Comparison of ENCODE assay signal across 16 cellular contexts in genomic region chr3:62003833-62004232, GRCh38.
A peak's percentile ranks its signal among the peaks of the same experiment; 100 is the strongest.
DNase-seq lines count a peak whose midpoint lies in the region; ATAC-seq and TF ChIP-seq lines count a peak whose summit lies in the region.
"Had no signal": no experiment of that assay in that cellular context is flagged by ENCODE, and none has a peak within 500 bp of the region (broad histone marks: within the 10 kb centered on the region; RNA-seq: fewer than 3 reads in every experiment).

No MANE protein-coding gene starts in this region.

- no peak overlapping the region for H3K14ac ChIP-seq in IMR-90 (replicated peaks; ENCODE audit: low read depth, low read length)

- H3K4me3 ChIP-seq in IMR-90 (ENCODE audit: insufficient read depth, low read depth, low read length), result no peak overlapping the region
- H3K4me3 ChIP-seq in endodermal cell (ENCODE audit: low read length), result no peak overlapping the region
- no peak overlapping the region for H3K4me3 ChIP-seq in skeletal muscle cell (ENCODE audit: low read depth, low read length)
- H3K4me3 ChIP-seq in lower leg skin (ENCODE audit: low read depth, poor library complexity, severe bottlenecking), result no peak overlapping the region
- no peak overlapping the region for H3K4me3 ChIP-seq in prostate gland
- H3K4me3 ChIP-seq: A549, GM12878 had no signal

- H2BK20ac ChIP-seq in IMR-90 (ENCODE audit: low read depth, low read length), result no peak overlapping the region

- no peak overlapping the region for H2AFZ ChIP-seq in IMR-90 (replicated peaks; ENCODE audit: low read length, poor library complexity)

- peaks cover 7 to 8% of the 10 kb centered on the region in 2 experiments; a peak in 1 of 4 replicates for H3K79me1 ChIP-seq in IMR-90 (ENCODE audit: low read depth in 1 of 2, low read length in 2 of 2)

- no peak overlapping the region for H4K8ac ChIP-seq in IMR-90 (ENCODE audit: low read depth in 2 of 2, low read length in 2 of 2)

- H3K9ac ChIP-seq in IMR-90 (ENCODE audit: low read depth, low read length) (no peak overlapping the region), endodermal cell (ENCODE audit: extremely low read depth, low read length, poor library complexity, severe bottlenecking) (no peak overlapping the region)
- H3K9ac ChIP-seq: KMS-11 had no signal

- dilution Hi-C loops in IMR-90 (cut with HindIII; ENCODE audit: low sequenced_read_pairs, unreplicated experiment), result no loop called here

- no peak overlapping the region for H3K4me2 ChIP-seq in IMR-90 (ENCODE audit: low read depth, low read length)
- H3K4me2 ChIP-seq: A549, KMS-11 had no signal

- no peaks in the 10 kb centered on the region for H4K20me1 ChIP-seq in IMR-90 (ENCODE audit: insufficient read depth, low read length)

- DNase-seq in EH (ENCODE audit: low read depth) (peak; percentile 24), IMR-90 (peak; percentile 5), endodermal cell (no peak), skeletal muscle cell (ENCODE audit: low read depth) (peak; percentile 4), GM19238 (ENCODE audit: insufficient read length, low spot score) (no peak), lower leg skin (ENCODE audit: low spot score in 2 of 2) (no peak), prostate gland (ENCODE audit: low spot score) (no peak)
- DNase-seq: CD8-positive, alpha-beta T cell; COR-L47; GOT3; H9 had no signal

- intact Hi-C loops in IMR-90 (cut with micrococcal nuclease) (no loop called here), lower leg skin (cut with DNase I; ENCODE audit: low total_unique reads) (no loop called here), prostate gland (cut with DNase I) (no loop called here)

- H4K91ac ChIP-seq in IMR-90 (ENCODE audit: insufficient read depth, low read depth, low read length), result no peak overlapping the region

- H3K4ac ChIP-seq in IMR-90 (ENCODE audit: low read depth, low read length), result no peak overlapping the region

- no peak for TF ChIP-seq RAD21 in IMR-90 (IDR thresholded peaks at IDR 0.05; ENCODE audit: low read length)

- peaks cover 2% of the 10 kb centered on the region for H3K27me3 Mint-ChIP-seq in endodermal cell (ENCODE audit: insufficient read depth)

- no peak overlapping the region for H2BK5ac ChIP-seq in IMR-90 (ENCODE audit: low read depth, low read length, poor library complexity, severe bottlenecking)

- no peak overlapping the region for H2BK15ac ChIP-seq in IMR-90 (ENCODE audit: low read depth, low read length)

- no peak overlapping the region for H2AK5ac ChIP-seq in IMR-90 (ENCODE audit: low read depth, low read length)

- H3K9me1 ChIP-seq in IMR-90 (ENCODE audit: insufficient read depth, low read length), result no peaks in the 10 kb centered on the region; the same call in 1 of the 2 replicates

- H3K36me3 ChIP-seq in IMR-90 (ENCODE audit: control insufficient read depth, insufficient read depth, low read length) (peaks cover 2% of the 10 kb centered on the region; the same call in 1 of the 2 replicates), endodermal cell (ENCODE audit: control insufficient read depth, insufficient read depth, low read length) (peaks cover 17% of the 10 kb centered on the region), prostate gland (no peaks in the 10 kb centered on the region)

- no peak overlapping the region for H4K5ac ChIP-seq in IMR-90 (ENCODE audit: low read depth, low read length)

- H3K27me3 ChIP-seq in IMR-90 (ENCODE audit: control insufficient read depth, insufficient read depth, low read length), result no peaks in the 10 kb centered on the region
- no peaks in the 10 kb centered on the region for H3K27me3 ChIP-seq in endodermal cell (ENCODE audit: control insufficient read depth, insufficient read depth, low read length, poor library complexity, severe bottlenecking)
- H3K27me3 ChIP-seq in prostate gland (replicated peaks; ENCODE audit: insufficient read depth), result no peaks in the 10 kb centered on the region

- H3K18ac ChIP-seq in IMR-90 (ENCODE audit: low read depth, low read length), result no peak overlapping the region

- H2AK9ac ChIP-seq in IMR-90 (replicated peaks; ENCODE audit: low read depth, low read length, poor library complexity), result no peak overlapping the region

- H3K36me3 Mint-ChIP-seq in endodermal cell (ENCODE audit: low read depth), result peaks cover 26% of the 10 kb centered on the region
- H3K36me3 Mint-ChIP-seq: CD14-positive monocyte; CD8-positive, alpha-beta T cell had no signal

- in situ Hi-C loops in IMR-90 (cut with MboI; ENCODE audit: low sequenced_read_pairs), result no loop called here

- no TSS peak for BruUV-seq in IMR-90 (replicated peaks; lab: Mats Ljungman, UMichigan)

- H3K9me3 ChIP-seq in IMR-90 (ENCODE audit: control insufficient read depth, insufficient read depth, low read length), result no peaks in the 10 kb centered on the region
- no peaks in the 10 kb centered on the region for H3K9me3 ChIP-seq in endodermal cell (ENCODE audit: control insufficient read depth, low read length)
- no peaks in the 10 kb centered on the region for H3K9me3 ChIP-seq in prostate gland
- H3K9me3 ChIP-seq: A549 had no signal

- H3K56ac ChIP-seq in IMR-90 (ENCODE audit: extremely low read depth, insufficient read depth, low read length), result no peak overlapping the region

- POLR2A ChIA-PET in IMR-90 (lab: Charles Lee; ENCODE audit: unreplicated experiment), result no interaction called here

- no peak overlapping the region for H2BK120ac ChIP-seq in IMR-90 (ENCODE audit: low read depth, low read length)

- no peak overlapping the region for H3K4me3 Mint-ChIP-seq in endodermal cell
- H3K4me3 Mint-ChIP-seq: CD14-positive monocyte; CD8-positive, alpha-beta T cell; H9 had no signal

- no peak overlapping the region for H3K23ac ChIP-seq in IMR-90 (ENCODE audit: low read depth, low read length)

- H3K4me1 ChIP-seq in IMR-90 (ENCODE audit: control insufficient read depth, insufficient read depth, low read length) (peaks cover 6% of the 10 kb centered on the region), endodermal cell (ENCODE audit: control insufficient read depth, insufficient read depth, low read length) (no peaks in the 10 kb centered on the region), prostate gland (replicated peaks) (no peaks in the 10 kb centered on the region)
- H3K4me1 ChIP-seq: A549 had no signal

- WGBS in IMR-90 (ENCODE audit: extremely low coverage in 2 of 2, insufficient read length in 1 of 2), 2 experiments, result no CpG with 5 or more reads among the region's 1 CpG
- 100% methylated on average over 1 of the region's 1 CpG; no CpG with 5 or more reads in 1 of the 2 experiments for WGBS in endodermal cell (ENCODE audit: insufficient coverage in 1 of 2, insufficient read length in 1 of 2), 2 experiments
- 96 to 100% methylated on average over 1 of the region's 1 CpG for WGBS in lower leg skin, 2 donors
- 100% methylated on average over 1 of the region's 1 CpG for WGBS in prostate gland

- ATAC-seq in IMR-90 (ENCODE audit: low read depth) (no peak), HG02588 (IDR thresholded peaks at IDR 0.05; ENCODE audit: unreplicated experiment) (no peak)
- ATAC-seq: A549; CD8-positive, alpha-beta T cell; GM12878 had no signal

- CTCF ChIA-PET in IMR-90 (lab: Yijun Ruan, JAX), result no interaction called here

- H3K27ac Mint-ChIP-seq in endodermal cell, result no peak overlapping the region
- H3K27ac Mint-ChIP-seq: CD14-positive monocyte; CD8-positive, alpha-beta T cell; H9 had no signal

- TF ChIP-seq POLR2A in IMR-90 (IDR thresholded peaks at IDR 0.05; ENCODE audit: low read depth, low read length), result no peak
- no peak for TF ChIP-seq POLR2A in lower leg skin (IDR thresholded peaks at IDR 0.05)
- TF ChIP-seq POLR2A in prostate gland (IDR thresholded peaks at IDR 0.05), result no peak

- H3K27ac ChIP-seq in IMR-90 (ENCODE audit: insufficient read depth, low read length), result no peak overlapping the region
- no peak overlapping the region for H3K27ac ChIP-seq in endodermal cell (ENCODE audit: low read depth, low read length)
- H3K27ac ChIP-seq in prostate gland, result no peak overlapping the region
- H3K27ac ChIP-seq: A549, KMS-11 had no signal

- H3K4me1 Mint-ChIP-seq in endodermal cell, result peaks cover 6% of the 10 kb centered on the region
- H3K4me1 Mint-ChIP-seq: CD14-positive monocyte had no signal

- no peaks in the 10 kb centered on the region for H3K9me3 Mint-ChIP-seq in endodermal cell
- H3K9me3 Mint-ChIP-seq: CD8-positive, alpha-beta T cell; H9 had no signal

- TF ChIP-seq CTCF in IMR-90 (conservative IDR thresholded peaks at IDR 0.05; ENCODE audit: low read depth, low read length) (no peak), endodermal cell (conservative IDR thresholded peaks at IDR 0.05) (peak; percentile 26), lower leg skin (IDR thresholded peaks at IDR 0.05) (no peak), prostate gland (IDR thresholded peaks at IDR 0.05) (no peak)

TF ChIP-seq in IMR-90, 13 proteins besides CTCF, POLR2A, EP300 and RAD21 (continues in another document):
- TF ChIP-seq MXI1 (IDR thresholded peaks at IDR 0.05; ENCODE audit: borderline replicate concordance, low read depth, low read length), result no peak
- no peak for TF ChIP-seq CEBPB (IDR thresholded peaks at IDR 0.05; ENCODE audit: low read depth, low read length)
- no peak for TF ChIP-seq SMC3 (IDR thresholded peaks at IDR 0.05; ENCODE audit: low read depth, low read length)
- TF ChIP-seq CHD1 (IDR thresholded peaks at IDR 0.05; ENCODE audit: low read depth, low read length), result no peak
- TF ChIP-seq RCOR1 (IDR thresholded peaks at IDR 0.05; ENCODE audit: insufficient replicate concordance, low read length), result no peak
- no peak for TF ChIP-seq NFE2L2 (IDR thresholded peaks at IDR 0.05; ENCODE audit: low read depth, low read length)
- TF ChIP-seq, protein P1, sequence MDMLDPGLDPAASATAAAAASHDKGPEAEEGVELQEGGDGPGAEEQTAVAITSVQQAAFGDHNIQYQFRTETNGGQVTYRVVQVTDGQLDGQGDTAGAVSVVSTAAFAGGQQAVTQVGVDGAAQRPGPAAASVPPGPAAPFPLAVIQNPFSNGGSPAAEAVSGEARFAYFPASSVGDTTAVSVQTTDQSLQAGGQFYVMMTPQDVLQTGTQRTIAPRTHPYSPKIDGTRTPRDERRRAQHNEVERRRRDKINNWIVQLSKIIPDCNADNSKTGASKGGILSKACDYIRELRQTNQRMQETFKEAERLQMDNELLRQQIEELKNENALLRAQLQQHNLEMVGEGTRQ (IDR thresholded peaks at IDR 0.05; ENCODE audit: low read depth, low read length), result no peak
- no peak for TF ChIP-seq RFX5 (IDR thresholded peaks at IDR 0.05; ENCODE audit: low read depth, low read length)
- TF ChIP-seq, protein P2, sequence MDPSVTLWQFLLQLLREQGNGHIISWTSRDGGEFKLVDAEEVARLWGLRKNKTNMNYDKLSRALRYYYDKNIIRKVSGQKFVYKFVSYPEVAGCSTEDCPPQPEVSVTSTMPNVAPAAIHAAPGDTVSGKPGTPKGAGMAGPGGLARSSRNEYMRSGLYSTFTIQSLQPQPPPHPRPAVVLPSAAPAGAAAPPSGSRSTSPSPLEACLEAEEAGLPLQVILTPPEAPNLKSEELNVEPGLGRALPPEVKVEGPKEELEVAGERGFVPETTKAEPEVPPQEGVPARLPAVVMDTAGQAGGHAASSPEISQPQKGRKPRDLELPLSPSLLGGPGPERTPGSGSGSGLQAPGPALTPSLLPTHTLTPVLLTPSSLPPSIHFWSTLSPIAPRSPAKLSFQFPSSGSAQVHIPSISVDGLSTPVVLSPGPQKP (IDR thresholded peaks at IDR 0.05; ENCODE audit: borderline replicate concordance, low read depth, low read length), result no peak
- no peak for TF ChIP-seq MAZ (IDR thresholded peaks at IDR 0.05; ENCODE audit: borderline replicate concordance, low read depth, low read length)

Comparison
In these comparisons a context has a peak if more than half of its experiments do, and no peak if none do; other contexts are left out.
1. DNase-seq: peak in EH (single experiment), IMR-90 (single experiment) and skeletal muscle cell (single experiment); none in endodermal cell (single experiment), GM19238 (single experiment), lower leg skin (0 of 2) and prostate gland (single experiment).